ENCODE assay signal across 19 cellular contexts in genomic region chr4:113997206-113997605, GRCh38. TPM values are rescaled to one million over a fixed set of nuclear protein-coding genes. Genes with fewer than 3 reads are reported as not detected.
DNase-seq lines count a peak whose midpoint lies in the region; TF ChIP-seq lines count a peak whose summit lies in the region.
"Had no signal": no experiment of that assay in that cellular context is flagged by ENCODE, and none has a peak within 500 bp of the region (broad histone marks: within the 10 kb centered on the region; RNA-seq: fewer than 3 reads in every experiment).

No MANE protein-coding gene starts in this region.

- intact Hi-C loops in MCF 10A (cut with micrococcal nuclease): no loop called here
- intact Hi-C loops in breast epithelium (cut with DNase I; ENCODE audit: low total_unique reads): no loop called here

- TF ChIP-seq CTCF in MCF 10A (IDR thresholded peaks at IDR 0.05; ENCODE audit: unreplicated experiment): no peak
- no peak for TF ChIP-seq CTCF in breast epithelium (IDR thresholded peaks at IDR 0.05)
- TF ChIP-seq CTCF in smooth muscle cell (IDR thresholded peaks at IDR 0.05; ENCODE audit: borderline replicate concordance, insufficient read depth, poor library complexity, severe bottlenecking): no peak

- no peak overlapping the region for H3K9ac ChIP-seq in adipocyte (ENCODE audit: low read length)
- H3K9ac ChIP-seq in smooth muscle cell (ENCODE audit: low read depth): no peak overlapping the region

- H3F3A ChIP-seq in smooth muscle cell (ENCODE audit: low read depth): no peaks in the 10 kb centered on the region

- peak overlapping the region; percentile 63 for H3K27ac Mint-ChIP-seq in MCF 10A (ENCODE audit: low read depth, unreplicated experiment)

- no peaks in the 10 kb centered on the region for H3K79me2 ChIP-seq in smooth muscle cell (ENCODE audit: low read depth)

- peaks cover 26% of the 10 kb centered on the region for H3K4me1 Mint-ChIP-seq in MCF 10A (ENCODE audit: insufficient read depth, unreplicated experiment)

- H4K20me1 ChIP-seq in smooth muscle cell (ENCODE audit: low read depth): no peaks in the 10 kb centered on the region

- BruUV-seq in MCF 10A (replicated peaks; lab: Mats Ljungman, UMichigan): no TSS peak

- no peaks in the 10 kb centered on the region for H3K27me3 Mint-ChIP-seq in MCF 10A (ENCODE audit: insufficient read depth, unreplicated experiment)

- no peak overlapping the region for H3K4me3 Mint-ChIP-seq in MCF 10A (ENCODE audit: unreplicated experiment)

- H3K27ac ChIP-seq in breast epithelium: no peak overlapping the region
- peak overlapping the region; percentile 62 for H3K27ac ChIP-seq in smooth muscle cell (ENCODE audit: low read depth)
- H3K27ac ChIP-seq: 22Rv1 had no signal

- no peaks in the 10 kb centered on the region for H3K9me3 ChIP-seq in breast epithelium
- H3K9me3 ChIP-seq in adipocyte (ENCODE audit: control insufficient read depth, low read length): no peaks in the 10 kb centered on the region
- no peaks in the 10 kb centered on the region for H3K9me3 ChIP-seq in smooth muscle cell (replicated peaks; ENCODE audit: low read depth)
- H3K9me3 ChIP-seq: MG63 had no signal

- H3K9me3 Mint-ChIP-seq in MCF 10A (ENCODE audit: unreplicated experiment): no peaks in the 10 kb centered on the region

- H3K27me3 ChIP-seq in breast epithelium (no peaks in the 10 kb centered on the region), adipocyte (replicated peaks; ENCODE audit: control insufficient read depth, insufficient read depth, low read length) (no peaks in the 10 kb centered on the region), smooth muscle cell (ENCODE audit: low read depth) (no peaks in the 10 kb centered on the region)
- H3K27me3 ChIP-seq: MG63 had no signal

- H3K4me3 ChIP-seq in breast epithelium: no peak overlapping the region
- no peak overlapping the region for H3K4me3 ChIP-seq in adipocyte (ENCODE audit: low read length)
- no peak overlapping the region for H3K4me3 ChIP-seq in smooth muscle cell
- H3K4me3 ChIP-seq: K562, MG63 had no signal

- H3K4me1 ChIP-seq in breast epithelium (no peaks in the 10 kb centered on the region), adipocyte (ENCODE audit: control insufficient read depth, insufficient read depth, low read length) (peaks cover 11% of the 10 kb centered on the region), smooth muscle cell (ENCODE audit: low read depth) (no peaks in the 10 kb centered on the region)

- H3K36me3 ChIP-seq in breast epithelium (no peaks in the 10 kb centered on the region), adipocyte (ENCODE audit: control insufficient read depth, insufficient read depth, low read length, severe bottlenecking) (no peaks in the 10 kb centered on the region), smooth muscle cell (ENCODE audit: low read depth) (no peaks in the 10 kb centered on the region)
- H3K36me3 ChIP-seq: MG63 had no signal

- H3K4me2 ChIP-seq in smooth muscle cell: no peak overlapping the region

- CTCF ChIA-PET in MCF 10A (lab: Yijun Ruan, JAX): no interaction called here

- WGBS in smooth muscle cell (ENCODE audit: low lambda C conversion rate): 94% methylated on average over 1 of the region's 1 CpG

- no peaks in the 10 kb centered on the region for H3K36me3 Mint-ChIP-seq in MCF 10A (ENCODE audit: insufficient read depth, unreplicated experiment)

- no peak overlapping the region for H2AFZ ChIP-seq in smooth muscle cell (ENCODE audit: low read depth)

- no peak for TF ChIP-seq POLR2A in breast epithelium (IDR thresholded peaks at IDR 0.05)

- DNase-seq in MCF 10A (ENCODE audit: unreplicated experiment) (no peak), breast epithelium (ENCODE audit: low spot score in 2 of 2) (no peak), adipocyte (ENCODE audit: low read depth) (peak; percentile 48), fibroblast of gingiva (ENCODE audit: low read depth) (peak; percentile 53), smooth muscle cell (lab: John Stamatoyannopoulos, UW; ENCODE audit: unreplicated experiment) (no peak), NCI-H748 treated with DMSO at 0.1 percent for 48 hours (lab: John Stamatoyannopoulos, UW) (no peak), DMS79 (lab: John Stamatoyannopoulos, UW) (no peak)
- no peak for DNase-seq in activated T-cell treated with anti-CD3 and anti-CD28 coated beads, Interleukin-2, amount 50 U/mL, for 1 hour
- DNase-seq: ACHN, Calu3, DND-41, NCI-H2029 treated with DMSO at 0.1 percent for 48 hours, NCI-H446 treated with DMSO at 0.1 percent for 48 hours, NCI-H526, SHP77 treated with DMSO at 0.1 percent for 48 hours had no signal

- POLR2A ChIA-PET in MCF 10A (lab: Yijun Ruan, JAX): interaction anchor here (1.2 kb wide), 1 partner anchor 18 kb away, joined by 3 read pairs; the partner anchor contains the start of gene ARSJ

RNA-seq across cellular contexts. Expression of gene ARSJ, which starts 17.8 kb away (rescaled TPM):
- total RNA-seq in MCF 10A (2022) (36.2 and 50.7 TPM in 2 replicates), breast epithelium (10 to 100 TPM in 1 of 3 donors, 1 to 10 TPM in 2; 1.1 to 10.7 (median 8.8) TPM), smooth muscle cell (7.8 and 7.9 TPM in 2 replicates)
- 3.5 and 8.8 TPM in 2 replicates for polyA plus RNA-seq in smooth muscle cell
- total RNA-seq: HepG2, K562 had no signal
- polyA plus RNA-seq: HepG2, K562 had no signal

Comparison
In these comparisons a context has a peak if more than half of its experiments do, and no peak if none do; other contexts are left out.
1. DNase-seq: peak in adipocyte (single experiment) and fibroblast of gingiva (single experiment); none in MCF 10A (single experiment), breast epithelium (0 of 2), smooth muscle cell (single experiment), NCI-H748 treated with DMSO at 0.1 percent for 48 hours (single experiment), DMS79 (single experiment) and activated T-cell treated with anti-CD3 and anti-CD28 coated beads, Interleukin-2, amount 50 U/mL, for 1 hour (single experiment).